8 cellular contexts compared by ENCODE assay signal in genomic region chr19:4337906-4338440, GRCh38. TPM values are rescaled to one million over a fixed set of nuclear protein-coding genes. Genes with fewer than 3 reads are reported as not detected.
A peak's percentile ranks its signal among the peaks of the same experiment; 100 is the strongest.
DNase-seq lines count a peak whose midpoint lies in the region; ATAC-seq and TF ChIP-seq lines count a peak whose summit lies in the region.

No MANE protein-coding gene starts in this region.

- WGBS in HUES64: 39% methylated on average over 14 of the region's 14 CpGs

- DNase-seq in AG09309 (ENCODE audit: low read depth) (no peak), breast epithelium (ENCODE audit: low spot score in 2 of 2) (peak in 1 of 2 donors; percentile 32), memory B cell (ENCODE audit: low spot score in 2 of 2) (no peak), caudate nucleus (lab: John Stamatoyannopoulos, UW) (no peak)

- H3K4me3 ChIP-seq in AG09309 (ENCODE audit: control insufficient read depth, low read depth, low read length): peak overlapping the region; percentile 9
- H3K4me3 ChIP-seq in HUES64 (ENCODE audit: low read length): peak overlapping the region; percentile 49
- peak overlapping the region; percentile 48 to 77 (median 63) for H3K4me3 ChIP-seq in breast epithelium

- H3K9me3 ChIP-seq in HUES64 (ENCODE audit: insufficient read depth, low read depth, low read length) (no peaks in the 10 kb centered on the region), breast epithelium (no peaks in the 10 kb centered on the region)

- H3K4me1 ChIP-seq in HUES64 (ENCODE audit: insufficient read depth, low read length) (no peaks in the 10 kb centered on the region), breast epithelium (no peaks in the 10 kb centered on the region)

- TF ChIP-seq POLR2A in breast epithelium (IDR thresholded peaks at IDR 0.05): no peak
- no peak for TF ChIP-seq POLR2A in GM18505 (IDR thresholded peaks at IDR 0.05; ENCODE audit: borderline replicate concordance, extremely low read depth, insufficient read depth, insufficient read length)

- peak overlapping the region; percentile 51 for H3K9ac ChIP-seq in HUES64 (ENCODE audit: low read depth, low read length)

- no peak for ATAC-seq in memory B cell (ENCODE audit: low read depth)
- ATAC-seq in HG02610 (IDR thresholded peaks at IDR 0.05; ENCODE audit: unreplicated experiment): no peak
- ATAC-seq in GM18502 (IDR thresholded peaks at IDR 0.05; ENCODE audit: poor library complexity, unreplicated experiment): no peak
- ATAC-seq in GM18505 (IDR thresholded peaks at IDR 0.05; ENCODE audit: unreplicated experiment): no peak

- H3K27me3 Mint-ChIP-seq in memory B cell: peaks cover 1% of the 10 kb centered on the region

- H3K9me3 Mint-ChIP-seq in memory B cell: peaks cover 10% of the 10 kb centered on the region

- no peak for TF ChIP-seq CTCF in AG09309 (IDR thresholded peaks at IDR 0.05; ENCODE audit: control insufficient read depth, insufficient read depth, low read depth, low read length, missing control alignments)
- TF ChIP-seq CTCF in breast epithelium (IDR thresholded peaks at IDR 0.05): no peak

- H3K4me3 Mint-ChIP-seq in memory B cell: peak overlapping the region; percentile 80

- H3K27me3 ChIP-seq in HUES64 (ENCODE audit: insufficient read depth, low read length): no peaks in the 10 kb centered on the region
- H3K27me3 ChIP-seq in breast epithelium: no peaks in the 10 kb centered on the region

- peaks cover 2% of the 10 kb centered on the region for H3K36me3 Mint-ChIP-seq in memory B cell

- H3K27ac Mint-ChIP-seq in memory B cell: peak overlapping the region; percentile 9

- 0 out of 2 replicates have a peak, but pooled peaks cover 4% of the 10 kb centered on the region for H3K36me3 ChIP-seq in HUES64 (ENCODE audit: insufficient read depth, low read length)
- H3K36me3 ChIP-seq in breast epithelium: no peaks in the 10 kb centered on the region

- intact Hi-C loops in breast epithelium (cut with DNase I; ENCODE audit: low total_unique reads): loop anchor here (5.0 kb wide), 1 partner anchor 81 kb away; no protein-coding TSS in a partner anchor

- peaks cover 14% of the 10 kb centered on the region for H3K4me1 Mint-ChIP-seq in memory B cell

- H3K27ac ChIP-seq in HUES64 (ENCODE audit: low read depth, low read length) (peak overlapping the region; percentile 23; the same call in 1 of the 2 replicates), breast epithelium (peak overlapping the region; percentile 88 to 93), caudate nucleus (ENCODE audit: low read depth, low read length) (no peak overlapping the region)

RNA-seq across cellular contexts. Expression of gene STAP2, which starts 0.7 kb away (rescaled TPM):
- polyA plus RNA-seq in HUES64 (2013, experiment 1 of 2): 9.6 TPM
- polyA plus RNA-seq in HUES64 (2013, experiment 2 of 2): 10.1 TPM
- total RNA-seq in breast epithelium: 10 to 100 TPM in 2 of 3 donors, 1 to 10 TPM in 1; 1.6 to 51.4 (median 25.9) TPM

RNA-seq across cellular contexts. Expression of gene MPND, which starts 5.4 kb away (rescaled TPM):
- polyA plus RNA-seq in HUES64 (2013, experiment 1 of 2): 22.9 TPM
- 19.0 TPM for polyA plus RNA-seq in HUES64 (2013, experiment 2 of 2)
- total RNA-seq in breast epithelium: 1 to 10 TPM; 6.1 to 7.7 (median 7.5) TPM

RNA-seq across cellular contexts. Expression of gene FSD1, which starts 33.6 kb away (rescaled TPM):
- polyA plus RNA-seq in HUES64 (2013, experiment 1 of 2): 42.7 TPM
- polyA plus RNA-seq in HUES64 (2013, experiment 2 of 2): 44.6 TPM
- total RNA-seq in breast epithelium: under 1 TPM in 1 of 3 donors, not detected in 2; 0.88 TPM

RNA-seq across cellular contexts. Expression of gene TMIGD2, which starts 35.8 kb away (rescaled TPM):
- 0.25 TPM for polyA plus RNA-seq in HUES64 (2013, experiment 1 of 2)
- 0.95 TPM for polyA plus RNA-seq in HUES64 (2013, experiment 2 of 2)
- total RNA-seq in breast epithelium: not detected

RNA-seq across cellular contexts. Expression of gene SHD, which starts 58.9 kb away (rescaled TPM):
- 1.1 TPM for polyA plus RNA-seq in HUES64 (2013, experiment 1 of 2)
- 3.2 TPM for polyA plus RNA-seq in HUES64 (2013, experiment 2 of 2)
- not detected for total RNA-seq in breast epithelium

Comparison
In these comparisons a context has a peak if more than half of its experiments do, and no peak if none do; other contexts are left out.
1. H3K4me3 ChIP-seq: peak in every context shown above with its lines; median percentile 63 in breast epithelium; 49 in HUES64; 9 in AG09309.